In the genomic region with DNA sequence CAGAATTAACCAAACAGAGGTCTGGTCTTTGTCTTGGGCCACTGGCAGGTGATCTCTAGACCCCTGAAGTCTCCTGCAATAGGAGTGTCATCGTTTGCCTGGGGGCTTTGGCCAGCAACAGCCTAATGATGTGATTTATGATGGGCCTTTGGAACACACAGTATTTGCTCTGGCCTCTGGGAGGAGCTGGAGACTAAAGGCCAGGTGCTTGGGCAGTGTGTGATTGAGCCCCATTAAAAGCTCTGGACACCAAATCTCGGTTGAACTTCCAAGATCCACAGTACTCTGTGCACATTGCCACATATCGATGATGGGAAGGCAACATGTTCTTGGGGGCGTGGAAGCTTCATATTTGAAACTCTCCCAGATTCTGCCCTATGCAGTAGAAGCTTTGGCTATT, we compare ENCODE assay signal across 11 cellular contexts. TPM values are rescaled to one million over a fixed set of nuclear protein-coding genes. Genes with fewer than 3 reads are reported as not detected.
DNase-seq lines count a peak whose midpoint lies in the region; ATAC-seq, FAIRE-seq and TF ChIP-seq lines count a peak whose summit lies in the region.
"Had no signal": no experiment of that assay in that cellular context is flagged by ENCODE, and none has a peak within 500 bp of the region (broad histone marks: within the 10 kb centered on the region; RNA-seq: fewer than 3 reads in every experiment).

No MANE protein-coding gene starts in this region.

- peaks cover 7% of the 10 kb centered on the region for H3K4me1 Mint-ChIP-seq in endothelial cell (ENCODE audit: unreplicated experiment)

- H3K36me3 ChIP-seq in pancreas: no peaks in the 10 kb centered on the region

- no peak overlapping the region for H3K4me3 ChIP-seq in pancreas
- H3K4me3 ChIP-seq: SK-N-MC had no signal

- H3K9me3 ChIP-seq in pancreas: no peaks in the 10 kb centered on the region

- TF ChIP-seq CTCF in endothelial cell (IDR thresholded peaks at IDR 0.05; ENCODE audit: unreplicated experiment): no peak
- peak in 1 of 4 donors; percentile 23 for TF ChIP-seq CTCF in pancreas (IDR thresholded peaks at IDR 0.05)

- no peak for FAIRE-seq in pancreas (lab: Jason Lieb, UNC)

- no peaks in the 10 kb centered on the region for H3K27me3 Mint-ChIP-seq in endothelial cell (ENCODE audit: unreplicated experiment)

- no peaks in the 10 kb centered on the region for H3K36me3 Mint-ChIP-seq in endothelial cell (ENCODE audit: low read depth, unreplicated experiment)

- peak overlapping the region in 2 of 4 donors; percentile 14 to 63 for H3K27ac ChIP-seq in pancreas
- H3K27ac ChIP-seq: SK-N-MC had no signal

- H3K27me3 ChIP-seq in pancreas: no peaks in the 10 kb centered on the region

- 45 to 53% methylated on average over 4 of the region's 4 CpGs for WGBS in pancreas, 2 donors

- peaks cover 0 to 13% (median 6%) of the 10 kb centered on the region in 3 donors for H3K4me1 ChIP-seq in pancreas

- DNase-seq in DMS 273 treated with DMSO at 0.1 percent for 48 hours (lab: John Stamatoyannopoulos, UW): peak; percentile 5
- peak in 2 of 3 experiments; percentile 51 to 79 for DNase-seq in NCI-H1417 (lab: John Stamatoyannopoulos, UW)
- DNase-seq in endothelial cell (ENCODE audit: low spot score): peak; percentile 12
- peak in 2 of 6 donors; percentile 28 to 38 for DNase-seq in pancreas
- DNase-seq in NCI-H526 treated with DMSO at 0.1 percent for 48 hours (lab: John Stamatoyannopoulos, UW): no peak
- no peak for DNase-seq in T1000 (lab: John Stamatoyannopoulos, UW)
- DNase-seq in GM19240 (ENCODE audit: insufficient read length, low spot score): no peak
- DNase-seq: activated CD8-positive, alpha-beta memory T cell treated with anti-CD3 and anti-CD28 coated beads, Interleukin-2, amount 50 U/mL, for 48 hours; immature natural killer cell had no signal

- H3K4me3 Mint-ChIP-seq in endothelial cell (ENCODE audit: unreplicated experiment): no peak overlapping the region
- H3K4me3 Mint-ChIP-seq: immature natural killer cell had no signal

- ATAC-seq in pancreas (peak; percentile 63 to 79 (median 75)), HG03097 (IDR thresholded peaks at IDR 0.05; ENCODE audit: low FRiP score, unreplicated experiment) (no peak)

- no peak overlapping the region for H3K27ac Mint-ChIP-seq in endothelial cell (ENCODE audit: unreplicated experiment)
- H3K27ac Mint-ChIP-seq: immature natural killer cell had no signal

- intact Hi-C loops in pancreas (cut with DNase I): no loop called here

- no peaks in the 10 kb centered on the region for H3K9me3 Mint-ChIP-seq in endothelial cell (ENCODE audit: unreplicated experiment)

RNA-seq across cellular contexts. Expression of gene TLR5, which starts 32.0 kb away (rescaled TPM):
- 0.77 TPM for total RNA-seq in endothelial cell (ENCODE audit: unreplicated experiment)
- 10 to 100 TPM in 1 of 6 donors, 1 to 10 TPM in 5; 2.4 to 15.2 (median 4.8) TPM for total RNA-seq in pancreas
- 1 to 10 TPM; 2.9 to 4.8 TPM for polyA plus RNA-seq in pancreas

Comparison
In these comparisons a context has a peak if more than half of its experiments do, and no peak if none do; other contexts are left out.
1. DNase-seq: peak in DMS 273 treated with DMSO at 0.1 percent for 48 hours (single experiment), NCI-H1417 (2 of 3) and endothelial cell (single experiment); none in NCI-H526 treated with DMSO at 0.1 percent for 48 hours (single experiment), T1000 (single experiment) and GM19240 (single experiment).